ENCODE assay signal across 18 cellular contexts in genomic region chr6:41429506-41430504, GRCh38.
DNase-seq lines count a peak whose midpoint lies in the region; ATAC-seq, FAIRE-seq and TF ChIP-seq lines count a peak whose summit lies in the region.
"Had no signal": no experiment of that assay in that cellular context is flagged by ENCODE, and none has a peak within 500 bp of the region (broad histone marks: within the 10 kb centered on the region; RNA-seq: fewer than 3 reads in every experiment).

No MANE protein-coding gene starts in this region.

- H3K27ac ChIP-seq in hepatocyte (no peak overlapping the region), smooth muscle cell (ENCODE audit: low read depth) (no peak overlapping the region)
- H3K27ac ChIP-seq: ovary, upper lobe of left lung had no signal

- H4K20me1 ChIP-seq in hepatocyte (ENCODE audit: insufficient read depth, poor library complexity, severe bottlenecking) (no peaks in the 10 kb centered on the region), smooth muscle cell (ENCODE audit: low read depth) (no peaks in the 10 kb centered on the region)

- no peaks in the 10 kb centered on the region for H3K27me3 ChIP-seq in Caco-2 (replicated peaks; ENCODE audit: control insufficient read depth, insufficient read depth, low read length)
- peaks cover 8% of the 10 kb centered on the region for H3K27me3 ChIP-seq in hepatocyte
- peaks cover 28% of the 10 kb centered on the region for H3K27me3 ChIP-seq in smooth muscle cell (ENCODE audit: low read depth)
- H3K27me3 ChIP-seq: ovary had no signal

- peak overlapping the region; percentile 97 for H3K4me2 ChIP-seq in hepatocyte
- H3K4me2 ChIP-seq in smooth muscle cell = peak overlapping the region; percentile 90

- no peaks in the 10 kb centered on the region for H3K79me2 ChIP-seq in hepatocyte
- no peaks in the 10 kb centered on the region for H3K79me2 ChIP-seq in smooth muscle cell (ENCODE audit: low read depth)

- H3K27ac Mint-ChIP-seq in Caco-2 (ENCODE audit: unreplicated experiment) = peak overlapping the region; percentile 17
- H3K27ac Mint-ChIP-seq: activated CD8-positive, alpha-beta memory T cell treated with anti-CD3 and anti-CD28 coated beads, Interleukin-2, amount 10 ng/mL, durations not matched to agents 7 days and 5 days; activated naive CD4-positive, alpha-beta T cell treated with anti-CD3 and anti-CD28 coated beads for 36 hours; immature natural killer cell; memory B cell had no signal

- POLR2A ChIA-PET in Caco-2 (lab: Charles Lee) = no interaction called here

- H2AFZ ChIP-seq in hepatocyte = no peak overlapping the region
- H2AFZ ChIP-seq in smooth muscle cell (ENCODE audit: low read depth) = peak overlapping the region; percentile 5

- H3K4me1 ChIP-seq in Caco-2 (peaks cover 22% of the 10 kb centered on the region), hepatocyte (ENCODE audit: insufficient read depth) (peaks cover 35% of the 10 kb centered on the region), smooth muscle cell (ENCODE audit: low read depth) (peaks cover 20% of the 10 kb centered on the region)

- no peak for ATAC-seq in GM18909 (IDR thresholded peaks at IDR 0.05; ENCODE audit: poor library complexity, unreplicated experiment)
- no peak for ATAC-seq in HG03469 (IDR thresholded peaks at IDR 0.05; ENCODE audit: unreplicated experiment)

- no peaks in the 10 kb centered on the region for H3K27me3 Mint-ChIP-seq in Caco-2 (ENCODE audit: insufficient read depth, unreplicated experiment)

- no peaks in the 10 kb centered on the region for H3K9me2 ChIP-seq in hepatocyte (replicated peaks; ENCODE audit: insufficient read depth)

- peak overlapping the region; percentile 20 for H3K4me3 Mint-ChIP-seq in Caco-2 (ENCODE audit: unreplicated experiment)
- H3K4me3 Mint-ChIP-seq: activated CD8-positive, alpha-beta memory T cell treated with anti-CD3 and anti-CD28 coated beads, Interleukin-2, amount 10 ng/mL, durations not matched to agents 7 days and 5 days had no signal

- H3K9ac ChIP-seq in smooth muscle cell (ENCODE audit: low read depth) = no peak overlapping the region

- H3F3A ChIP-seq in smooth muscle cell (ENCODE audit: low read depth) = no peaks in the 10 kb centered on the region

- WGBS in hepatocyte (ENCODE audit: low lambda C conversion rate, missing lambda C conversion rate) = 75% methylated on average over 14 of the region's 14 CpGs
- WGBS in smooth muscle cell (ENCODE audit: low lambda C conversion rate) = 57% methylated on average over 14 of the region's 14 CpGs

- peaks cover 7% of the 10 kb centered on the region for H3K4me1 Mint-ChIP-seq in Caco-2 (ENCODE audit: low read depth, unreplicated experiment)

- DNase-seq in Caco-2 (no peak), SK-MEL-5 (ENCODE audit: low read depth, low spot score) (peak; percentile 73), hepatocyte (ENCODE audit: low spot score) (no peak), smooth muscle cell (lab: John Stamatoyannopoulos, UW; ENCODE audit: unreplicated experiment) (no peak), GM19239 (ENCODE audit: insufficient read length, low spot score) (no peak), frontal cortex (ENCODE audit: low spot score in 2 of 2) (no peak)
- DNase-seq: activated CD8-positive, alpha-beta memory T cell treated with anti-CD3 and anti-CD28 coated beads, Interleukin-2, amount 10 ng/mL, durations not matched to agents 7 days and 5 days; immature natural killer cell; NCI-H82; RPMI8226; upper lobe of left lung had no signal

- BruUV-seq in Caco-2 (replicated peaks; lab: Mats Ljungman, UMichigan) = no TSS peak

- no peaks in the 10 kb centered on the region for H3K36me3 Mint-ChIP-seq in Caco-2 (ENCODE audit: insufficient read depth, unreplicated experiment)
- H3K36me3 Mint-ChIP-seq: activated CD8-positive, alpha-beta memory T cell treated with anti-CD3 and anti-CD28 coated beads, Interleukin-2, amount 10 ng/mL, durations not matched to agents 7 days and 5 days; immature natural killer cell; memory B cell had no signal

- intact Hi-C loops in Caco-2 (cut with micrococcal nuclease; ENCODE audit: unreplicated experiment) = no loop called here

- no peaks in the 10 kb centered on the region for H3K9me3 ChIP-seq in Caco-2
- no peaks in the 10 kb centered on the region for H3K9me3 ChIP-seq in hepatocyte (ENCODE audit: low read depth)
- no peaks in the 10 kb centered on the region for H3K9me3 ChIP-seq in smooth muscle cell (replicated peaks; ENCODE audit: low read depth)
- H3K9me3 ChIP-seq: ovary, upper lobe of left lung had no signal

- no peak for TF ChIP-seq CTCF in Caco-2 (IDR thresholded peaks at IDR 0.05; ENCODE audit: insufficient read depth in 1 of 2, low read depth in 1 of 2, low read length in 1 of 2, severe bottlenecking in 1 of 2, unreplicated experiment in 1 of 2)
- TF ChIP-seq CTCF in hepatocyte (IDR thresholded peaks at IDR 0.05; ENCODE audit: poor library complexity) = no peak
- TF ChIP-seq CTCF in smooth muscle cell (IDR thresholded peaks at IDR 0.05; ENCODE audit: borderline replicate concordance, insufficient read depth, poor library complexity, severe bottlenecking) = no peak

- in situ Hi-C loops in SK-MEL-5 (cut with HindIII; ENCODE audit: low pct_unique_long_range_greater_than_20kb, low sequenced_read_pairs) = no loop called here

- H3K4me3 ChIP-seq in Caco-2 (ENCODE audit: low read depth, low read length) (no peak overlapping the region), hepatocyte (no peak overlapping the region), smooth muscle cell (no peak overlapping the region)
- H3K4me3 ChIP-seq: ovary, upper lobe of left lung had no signal

- CTCF ChIA-PET in Caco-2 (lab: Charles Lee) = no interaction called here

- FAIRE-seq in GM19239 (lab: Jason Lieb, UNC) = no peak
- FAIRE-seq in frontal cortex (lab: Jason Lieb, UNC) = no peak
- FAIRE-seq: bronchial epithelial cell, D721Med had no signal

- H3K36me3 ChIP-seq in Caco-2 (ENCODE audit: control insufficient read depth, insufficient read depth, low read length) (no peaks in the 10 kb centered on the region), hepatocyte (replicated peaks; ENCODE audit: insufficient read depth, low read depth) (no peaks in the 10 kb centered on the region), smooth muscle cell (ENCODE audit: low read depth) (no peaks in the 10 kb centered on the region)
- H3K36me3 ChIP-seq: ovary, upper lobe of left lung had no signal

- H3K9me3 Mint-ChIP-seq in Caco-2 (ENCODE audit: unreplicated experiment) = no peaks in the 10 kb centered on the region
- H3K9me3 Mint-ChIP-seq: activated naive CD4-positive, alpha-beta T cell treated with anti-CD3 and anti-CD28 coated beads for 36 hours; immature natural killer cell; memory B cell had no signal
